ENCODE assay signal across 19 cellular contexts in genomic region chr18:44779893-44780292, GRCh38.
"Had no signal": no experiment of that assay in that cellular context is flagged by ENCODE, and none has a peak within 500 bp of the region (broad histone marks: within the 10 kb centered on the region; RNA-seq: fewer than 3 reads in every experiment).

No MANE protein-coding gene starts in this region.

- H3K27ac Mint-ChIP-seq: activated CD8-positive, alpha-beta memory T cell treated with anti-CD3 and anti-CD28 coated beads, Interleukin-2, amount 10 ng/mL, durations not matched to agents 7 days and 5 days; activated naive CD4-positive, alpha-beta T cell treated with anti-CD3 and anti-CD28 coated beads, Interleukin-2, amount 50 U/mL, for 24 hours; activated T-cell treated with anti-CD3 and anti-CD28 coated beads, Interleukin-2, amount 50 U/mL, for 24 hours; stimulated activated naive CD8-positive, alpha-beta T cell treated with anti-CD3 and anti-CD28 coated beads, Interleukin-15, Interleukin-2, amounts not matched to agents 100 ng/mL and 50 ng/mL, for 24 hours had no signal

- H3K36me3 Mint-ChIP-seq: activated naive CD4-positive, alpha-beta T cell treated with anti-CD3 and anti-CD28 coated beads, Interleukin-2, amount 50 U/mL, for 24 hours had no signal

- H3K9me3 ChIP-seq: esophagus squamous epithelium, neutrophil, thoracic aorta had no signal

- H3K36me3 ChIP-seq: brain microvascular endothelial cell, esophagus squamous epithelium, neutrophil, thoracic aorta had no signal

- H3K27ac ChIP-seq: brain microvascular endothelial cell, dorsolateral prefrontal cortex, neutrophil, thoracic aorta had no signal

- H3K4me3 ChIP-seq: dorsolateral prefrontal cortex, esophagus squamous epithelium, thoracic aorta had no signal

- H3K4me1 Mint-ChIP-seq: activated naive CD4-positive, alpha-beta T cell treated with anti-CD3 and anti-CD28 coated beads, Interleukin-2, amount 50 U/mL, for 24 hours had no signal

- DNase-seq: activated CD4-positive, alpha-beta T cell treated with anti-CD3 and anti-CD28 coated beads, Interleukin-2, amount 50 U/mL, for 48 hours; activated CD4-positive, CD25-positive, alpha-beta regulatory T cell treated with anti-CD3 and anti-CD28 coated beads, Interleukin-2, amount 50 U/mL, for 72 hours; activated CD8-positive, alpha-beta memory T cell treated with anti-CD3 and anti-CD28 coated beads, Interleukin-2, amount 10 ng/mL, durations not matched to agents 7 days and 5 days; activated effector memory CD4-positive, alpha-beta T cell treated with Interleukin-2 at 50 U/mL for 16 hours; activated T-cell treated with anti-CD3 and anti-CD28 coated beads, Interleukin-2, amount 50 U/mL, for 24 hours; amniotic stem cell; brain microvascular endothelial cell; dorsolateral prefrontal cortex; esophagus squamous epithelium; foreskin fibroblast; head of caudate nucleus; mesendoderm; stimulated activated CD4-positive, alpha-beta T cell treated with anti-CD3 and anti-CD28 coated beads, Interleukin-4, amount 100 ng/mL, for 1 hour; stimulated activated CD8-positive, alpha-beta memory T cell treated with anti-CD3 and anti-CD28 coated beads, Interleukin-4, amount 100 ng/mL, for 48 hours; T-helper 9 cell had no signal

- H3K27me3 Mint-ChIP-seq: activated CD8-positive, alpha-beta memory T cell treated with anti-CD3 and anti-CD28 coated beads, Interleukin-2, amount 10 ng/mL, durations not matched to agents 7 days and 5 days; activated naive CD4-positive, alpha-beta T cell treated with anti-CD3 and anti-CD28 coated beads, Interleukin-2, amount 50 U/mL, for 24 hours; stimulated activated naive CD8-positive, alpha-beta T cell treated with anti-CD3 and anti-CD28 coated beads, Interleukin-15, Interleukin-2, amounts not matched to agents 100 ng/mL and 50 ng/mL, for 24 hours had no signal

- H3K27me3 ChIP-seq: brain microvascular endothelial cell, dorsolateral prefrontal cortex, esophagus squamous epithelium, neutrophil had no signal

- H3K4me3 Mint-ChIP-seq: activated CD8-positive, alpha-beta memory T cell treated with anti-CD3 and anti-CD28 coated beads, Interleukin-2, amount 10 ng/mL, durations not matched to agents 7 days and 5 days; activated naive CD4-positive, alpha-beta T cell treated with anti-CD3 and anti-CD28 coated beads, Interleukin-2, amount 50 U/mL, for 24 hours; activated T-cell treated with anti-CD3 and anti-CD28 coated beads, Interleukin-2, amount 50 U/mL, for 24 hours; stimulated activated naive CD8-positive, alpha-beta T cell treated with anti-CD3 and anti-CD28 coated beads, Interleukin-15, Interleukin-2, amounts not matched to agents 100 ng/mL and 50 ng/mL, for 24 hours had no signal

- H3K9me3 Mint-ChIP-seq: activated naive CD4-positive, alpha-beta T cell treated with anti-CD3 and anti-CD28 coated beads, Interleukin-2, amount 50 U/mL, for 24 hours; activated T-cell treated with anti-CD3 and anti-CD28 coated beads, Interleukin-2, amount 50 U/mL, for 24 hours; stimulated activated naive CD8-positive, alpha-beta T cell treated with anti-CD3 and anti-CD28 coated beads, Interleukin-15, Interleukin-2, amounts not matched to agents 100 ng/mL and 50 ng/mL, for 24 hours had no signal
